In genomic region chr2:75853441-75853840, GRCh38 we compare ENCODE assay signal across 29 cellular contexts.
"Had no signal": no experiment of that assay in that cellular context is flagged by ENCODE, and none has a peak within 500 bp of the region (broad histone marks: within the 10 kb centered on the region; RNA-seq: fewer than 3 reads in every experiment).

No MANE protein-coding gene starts in this region.

- H3K4me1 ChIP-seq: esophagus muscularis mucosa, foreskin keratinocyte, gastroesophageal sphincter, heart left ventricle, left lung, neural progenitor cell, psoas muscle, stomach, thyroid gland, vagina had no signal

- H3K36me3 ChIP-seq: esophagus muscularis mucosa, gastroesophageal sphincter, heart left ventricle, left lung, neural progenitor cell, stomach, thyroid gland, vagina had no signal

- H3K9me3 ChIP-seq: esophagus muscularis mucosa, gastroesophageal sphincter, heart left ventricle, psoas muscle, thyroid gland, vagina had no signal

- DNase-seq: dermis blood vessel endothelial cell; effector memory CD4-positive, alpha-beta T cell; foreskin keratinocyte; heart left ventricle; kidney; left cardiac atrium; left lung; mesenchymal stem cell; midbrain; naive thymus-derived CD4-positive, alpha-beta T cell; nucleus accumbens; posterior cingulate gyrus; psoas muscle; retina; stimulated activated CD4-positive, alpha-beta T cell treated with anti-CD3 and anti-CD28 coated beads, Interleukin-2, amount 100 ng/mL, for 24 hours; stimulated activated CD4-positive, alpha-beta T cell treated with anti-CD3 and anti-CD28 coated beads, Interleukin-4, amount 100 ng/mL, for 24 hours; stimulated activated naive CD4-positive, alpha-beta T cell treated with Interleukin-2 at 50 U/mL for 16 hours; stomach; thyroid gland; trophoblast cell had no signal

- H3K27me3 ChIP-seq: esophagus muscularis mucosa, foreskin keratinocyte, gastroesophageal sphincter, heart left ventricle, hepatocyte, left lung, neural progenitor cell, stomach, thyroid gland, vagina had no signal

- ATAC-seq: foreskin keratinocyte; gastroesophageal sphincter; heart left ventricle; left cardiac atrium; left lung; naive thymus-derived CD4-positive, alpha-beta T cell; psoas muscle; sciatic nerve; stimulated activated effector memory CD8-positive, alpha-beta T cell treated with anti-CD3 and anti-CD28 coated beads, Interleukin-12 subunit alpha, Interleukin-12 subunit beta, amount 100 ng/mL, for 72 hours had no signal

- H3K27ac ChIP-seq: coronary artery, esophagus muscularis mucosa, foreskin keratinocyte, gastroesophageal sphincter, heart left ventricle, hepatocyte, left lung, neural progenitor cell, psoas muscle, stomach, thyroid gland, vagina had no signal

- H3K4me3 ChIP-seq: coronary artery, esophagus muscularis mucosa, gastroesophageal sphincter, heart left ventricle, hepatocyte, left lung, neural progenitor cell, psoas muscle, stomach, thyroid gland, vagina had no signal

- FAIRE-seq: endothelial cell of umbilical vein, kidney had no signal
